In the genomic region with DNA sequence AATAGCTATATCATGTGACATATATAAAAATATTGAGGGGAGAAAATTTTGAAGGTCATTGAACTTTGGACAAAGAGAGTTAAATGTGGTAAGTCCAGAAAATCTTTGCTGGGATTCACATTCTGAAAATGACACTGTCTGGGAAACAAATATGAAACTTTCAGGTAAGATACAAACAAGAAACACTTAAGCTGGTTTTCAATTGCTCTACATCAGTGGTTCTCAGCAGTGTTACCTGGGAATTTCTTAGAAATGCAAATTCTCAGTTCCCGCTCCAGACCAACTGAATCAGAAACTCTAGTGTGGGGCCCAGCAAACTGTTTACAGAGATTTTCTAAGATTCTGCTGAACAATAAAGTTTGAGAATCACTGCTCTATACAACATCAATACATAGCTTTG, we compare ENCODE assay signal across 1 cellular context.
TF ChIP-seq lines count a peak whose summit lies in the region.

No MANE protein-coding gene starts in this region.

TF ChIP-seq in GM12878, 131 proteins besides CTCF, POLR2A, EP300 and RAD21 (continued from another document and continues in another):
- TF ChIP-seq RUNX3 (IDR thresholded peaks at IDR 0.05; ENCODE audit: low read length) (peak; percentile 42; the same call in 1 of the 2 replicates), CBFB (IDR thresholded peaks at IDR 0.05; ENCODE audit: low read depth) (no peak), CUX1 (IDR thresholded peaks at IDR 0.05; ENCODE audit: insufficient replicate concordance, low read depth, low read length) (no peak), ZNF687 (IDR thresholded peaks at IDR 0.05) (peak; percentile 41; the same call in 1 of the 2 replicates), CBX5 (IDR thresholded peaks at IDR 0.05; ENCODE audit: low read depth) (no peak), POU2F2 (IDR thresholded peaks at IDR 0.05; ENCODE audit: borderline replicate concordance, low read depth, low read length) (peak; percentile 70; the same call in 2 of the 3 replicates), SKIL (IDR thresholded peaks at IDR 0.05; ENCODE audit: low read depth, poor library complexity, severe bottlenecking) (peak; percentile 39), EGR1 (IDR thresholded peaks at IDR 0.05; ENCODE audit: borderline replicate concordance in 1 of 2, low read depth in 2 of 2, low read length in 2 of 2) (no peak), NFIC (IDR thresholded peaks at IDR 0.05; ENCODE audit: low read depth, low read length) (no peak), KAT2A (conservative IDR thresholded peaks at IDR 0.05; ENCODE audit: control insufficient read depth, low read depth, low read length) (no peak), IKZF2 (IDR thresholded peaks at IDR 0.05) (peak; percentile 57 to 60; a peak in 3 of 4 replicates), REST (IDR thresholded peaks at IDR 0.05; ENCODE audit: low read depth, low read length) (no peak), BCL3 (IDR thresholded peaks at IDR 0.05; ENCODE audit: borderline replicate concordance, insufficient read depth, low read depth, low read length, poor library complexity, severe bottlenecking) (peak; percentile 26)
- TF ChIP-seq, protein P1, sequence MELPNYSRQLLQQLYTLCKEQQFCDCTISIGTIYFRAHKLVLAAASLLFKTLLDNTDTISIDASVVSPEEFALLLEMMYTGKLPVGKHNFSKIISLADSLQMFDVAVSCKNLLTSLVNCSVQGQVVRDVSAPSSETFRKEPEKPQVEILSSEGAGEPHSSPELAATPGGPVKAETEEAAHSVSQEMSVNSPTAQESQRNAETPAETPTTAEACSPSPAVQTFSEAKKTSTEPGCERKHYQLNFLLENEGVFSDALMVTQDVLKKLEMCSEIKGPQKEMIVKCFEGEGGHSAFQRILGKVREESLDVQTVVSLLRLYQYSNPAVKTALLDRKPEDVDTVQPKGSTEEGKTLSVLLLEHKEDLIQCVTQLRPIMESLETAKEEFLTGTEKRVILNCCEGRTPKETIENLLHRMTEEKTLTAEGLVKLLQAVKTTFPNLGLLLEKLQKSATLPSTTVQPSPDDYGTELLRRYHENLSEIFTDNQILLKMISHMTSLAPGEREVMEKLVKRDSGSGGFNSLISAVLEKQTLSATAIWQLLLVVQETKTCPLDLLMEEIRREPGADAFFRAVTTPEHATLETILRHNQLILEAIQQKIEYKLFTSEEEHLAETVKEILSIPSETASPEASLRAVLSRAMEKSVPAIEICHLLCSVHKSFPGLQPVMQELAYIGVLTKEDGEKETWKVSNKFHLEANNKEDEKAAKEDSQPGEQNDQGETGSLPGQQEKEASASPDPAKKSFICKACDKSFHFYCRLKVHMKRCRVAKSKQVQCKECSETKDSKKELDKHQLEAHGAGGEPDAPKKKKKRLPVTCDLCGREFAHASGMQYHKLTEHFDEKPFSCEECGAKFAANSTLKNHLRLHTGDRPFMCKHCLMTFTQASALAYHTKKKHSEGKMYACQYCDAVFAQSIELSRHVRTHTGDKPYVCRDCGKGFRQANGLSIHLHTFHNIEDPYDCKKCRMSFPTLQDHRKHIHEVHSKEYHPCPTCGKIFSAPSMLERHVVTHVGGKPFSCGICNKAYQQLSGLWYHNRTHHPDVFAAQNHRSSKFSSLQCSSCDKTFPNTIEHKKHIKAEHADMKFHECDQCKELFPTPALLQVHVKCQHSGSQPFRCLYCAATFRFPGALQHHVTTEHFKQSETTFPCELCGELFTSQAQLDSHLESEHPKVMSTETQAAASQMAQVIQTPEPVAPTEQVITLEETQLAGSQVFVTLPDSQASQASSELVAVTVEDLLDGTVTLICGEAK (IDR thresholded peaks at IDR 0.05; ENCODE audit: borderline replicate concordance) = peak; percentile 82
- TF ChIP-seq, protein P2, sequence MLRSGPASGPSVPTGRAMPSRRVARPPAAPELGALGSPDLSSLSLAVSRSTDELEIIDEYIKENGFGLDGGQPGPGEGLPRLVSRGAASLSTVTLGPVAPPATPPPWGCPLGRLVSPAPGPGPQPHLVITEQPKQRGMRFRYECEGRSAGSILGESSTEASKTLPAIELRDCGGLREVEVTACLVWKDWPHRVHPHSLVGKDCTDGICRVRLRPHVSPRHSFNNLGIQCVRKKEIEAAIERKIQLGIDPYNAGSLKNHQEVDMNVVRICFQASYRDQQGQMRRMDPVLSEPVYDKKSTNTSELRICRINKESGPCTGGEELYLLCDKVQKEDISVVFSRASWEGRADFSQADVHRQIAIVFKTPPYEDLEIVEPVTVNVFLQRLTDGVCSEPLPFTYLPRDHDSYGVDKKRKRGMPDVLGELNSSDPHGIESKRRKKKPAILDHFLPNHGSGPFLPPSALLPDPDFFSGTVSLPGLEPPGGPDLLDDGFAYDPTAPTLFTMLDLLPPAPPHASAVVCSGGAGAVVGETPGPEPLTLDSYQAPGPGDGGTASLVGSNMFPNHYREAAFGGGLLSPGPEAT (IDR thresholded peaks at IDR 0.05; ENCODE audit: low read depth) = peak; percentile 61; the same call in 1 of the 2 replicates
- TF ChIP-seq, protein P3, sequence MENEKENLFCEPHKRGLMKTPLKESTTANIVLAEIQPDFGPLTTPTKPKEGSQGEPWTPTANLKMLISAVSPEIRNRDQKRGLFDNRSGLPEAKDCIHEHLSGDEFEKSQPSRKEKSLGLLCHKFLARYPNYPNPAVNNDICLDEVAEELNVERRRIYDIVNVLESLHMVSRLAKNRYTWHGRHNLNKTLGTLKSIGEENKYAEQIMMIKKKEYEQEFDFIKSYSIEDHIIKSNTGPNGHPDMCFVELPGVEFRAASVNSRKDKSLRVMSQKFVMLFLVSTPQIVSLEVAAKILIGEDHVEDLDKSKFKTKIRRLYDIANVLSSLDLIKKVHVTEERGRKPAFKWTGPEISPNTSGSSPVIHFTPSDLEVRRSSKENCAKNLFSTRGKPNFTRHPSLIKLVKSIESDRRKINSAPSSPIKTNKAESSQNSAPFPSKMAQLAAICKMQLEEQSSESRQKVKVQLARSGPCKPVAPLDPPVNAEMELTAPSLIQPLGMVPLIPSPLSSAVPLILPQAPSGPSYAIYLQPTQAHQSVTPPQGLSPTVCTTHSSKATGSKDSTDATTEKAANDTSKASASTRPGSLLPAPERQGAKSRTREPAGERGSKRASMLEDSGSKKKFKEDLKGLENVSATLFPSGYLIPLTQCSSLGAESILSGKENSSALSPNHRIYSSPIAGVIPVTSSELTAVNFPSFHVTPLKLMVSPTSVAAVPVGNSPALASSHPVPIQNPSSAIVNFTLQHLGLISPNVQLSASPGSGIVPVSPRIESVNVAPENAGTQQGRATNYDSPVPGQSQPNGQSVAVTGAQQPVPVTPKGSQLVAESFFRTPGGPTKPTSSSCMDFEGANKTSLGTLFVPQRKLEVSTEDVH (IDR thresholded peaks at IDR 0.05; ENCODE audit: low read depth, partially characterized antibody) = no peak
